Comparison of ENCODE assay signal across 9 cellular contexts in the genomic region with DNA sequence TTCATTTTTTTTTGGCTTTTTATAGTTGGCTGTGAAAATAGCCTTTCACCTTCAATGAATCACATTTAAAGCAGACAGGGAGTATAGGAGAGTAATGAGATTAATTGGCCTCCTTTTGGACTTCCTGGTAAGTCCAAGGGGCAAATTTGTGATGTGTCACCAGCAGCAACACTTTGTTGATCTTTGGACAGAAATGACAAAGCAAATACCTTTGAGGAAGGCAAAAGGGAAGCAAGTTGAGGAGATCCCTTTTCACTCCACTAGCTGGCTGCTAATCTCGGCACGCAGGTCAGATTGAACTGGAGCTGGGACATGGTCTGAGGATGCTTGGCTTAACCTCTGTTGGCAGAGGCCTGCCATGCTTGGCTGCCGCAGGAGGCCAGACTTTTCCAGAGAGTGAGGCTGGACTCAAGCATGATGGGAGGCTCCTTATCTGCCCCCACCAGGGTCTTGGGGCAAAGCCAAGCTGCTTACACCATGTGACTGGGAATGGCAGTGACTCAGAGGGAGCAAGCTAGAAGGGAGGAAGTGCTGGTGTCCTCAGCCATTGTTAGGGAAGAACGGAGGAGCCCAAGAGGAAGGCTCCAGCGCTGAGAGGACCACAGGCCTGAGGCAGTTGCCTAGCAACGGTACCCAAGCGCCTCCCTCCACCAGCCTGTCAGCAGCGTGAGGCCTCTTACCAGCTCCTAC.
DNase-seq lines count a peak whose midpoint lies in the region; ATAC-seq and TF ChIP-seq lines count a peak whose summit lies in the region.
"Had no signal": no experiment of that assay in that cellular context is flagged by ENCODE, and none has a peak within 500 bp of the region (broad histone marks: within the 10 kb centered on the region; RNA-seq: fewer than 3 reads in every experiment).

No MANE protein-coding gene starts in this region.

- H3K4me1 Mint-ChIP-seq in neural crest cell, result peaks cover 18% of the 10 kb centered on the region

- TF ChIP-seq CTCF in esophagus muscularis mucosa (IDR thresholded peaks at IDR 0.05) (no peak), neural crest cell (conservative IDR thresholded peaks at IDR 0.05) (no peak)

- no peak for TF ChIP-seq EP300 in esophagus muscularis mucosa (IDR thresholded peaks at IDR 0.05)

- intact Hi-C loops in esophagus muscularis mucosa (cut with DNase I), result loop anchor here (10.0 kb wide), 1 partner anchor 162 kb away; no protein-coding TSS in a partner anchor

- peak overlapping the region; percentile 10 for H3K27ac Mint-ChIP-seq in neural crest cell (ENCODE audit: unreplicated experiment)
- H3K27ac Mint-ChIP-seq: activated naive CD8-positive, alpha-beta T cell had no signal

- no peak overlapping the region for H3K4me3 Mint-ChIP-seq in neural crest cell
- H3K4me3 Mint-ChIP-seq: activated naive CD8-positive, alpha-beta T cell had no signal

- H3K27me3 ChIP-seq in esophagus muscularis mucosa, result no peaks in the 10 kb centered on the region

- no peak for TF ChIP-seq POLR2A in esophagus muscularis mucosa (IDR thresholded peaks at IDR 0.05; ENCODE audit: low read depth)

- H3K36me3 Mint-ChIP-seq in neural crest cell (ENCODE audit: low read depth), result no peaks in the 10 kb centered on the region
- H3K36me3 Mint-ChIP-seq: activated naive CD8-positive, alpha-beta T cell had no signal

- no peaks in the 10 kb centered on the region for H3K9me3 Mint-ChIP-seq in neural crest cell

- DNase-seq in EH (ENCODE audit: low read depth), result peak; percentile 78
- peak; percentile 21 for DNase-seq in NCI-H774 (lab: John Stamatoyannopoulos, UW)
- DNase-seq in esophagus muscularis mucosa (ENCODE audit: extremely low spot score), result peak; percentile 91
- DNase-seq in neural crest cell (ENCODE audit: low read depth, low spot score), result peak; percentile 34
- DNase-seq in NK-92 treated with Interleukin-12 subunit alpha and Interleukin-12 subunit beta, amount 100 ng/mL, for 24 hours (lab: John Stamatoyannopoulos, UW), result no peak
- DNase-seq in AML-193 (lab: John Stamatoyannopoulos, UW), result no peak

- H3K27me3 Mint-ChIP-seq in neural crest cell (ENCODE audit: low read depth), result no peaks in the 10 kb centered on the region
- H3K27me3 Mint-ChIP-seq: activated naive CD8-positive, alpha-beta T cell had no signal

- H3K4me3 ChIP-seq in esophagus muscularis mucosa, result no peak overlapping the region

- peaks cover 20 to 28% (median 25%) of the 10 kb centered on the region in 4 donors for H3K4me1 ChIP-seq in esophagus muscularis mucosa

- H3K9me3 ChIP-seq in esophagus muscularis mucosa, result peaks cover 0 to 1% (median 0%) of the 10 kb centered on the region in 4 donors

- 41% methylated on average over 6 of the region's 8 CpGs for WGBS in esophagus muscularis mucosa

- peak overlapping the region; percentile 72 to 83 (median 78) for H3K27ac ChIP-seq in esophagus muscularis mucosa (replicated peaks in 1 of 4)

- ATAC-seq in GM21825 (IDR thresholded peaks at IDR 0.05; ENCODE audit: unreplicated experiment), result no peak
- ATAC-seq in HG02970 (IDR thresholded peaks at IDR 0.05; ENCODE audit: low FRiP score, unreplicated experiment), result no peak

- H3K36me3 ChIP-seq in esophagus muscularis mucosa, result no peaks in the 10 kb centered on the region

Comparison
In these comparisons a context has a peak if more than half of its experiments do, and no peak if none do; other contexts are left out.
1. DNase-seq: peak in EH (single experiment), NCI-H774 (single experiment), esophagus muscularis mucosa (single experiment) and neural crest cell (single experiment); none in NK-92 treated with Interleukin-12 subunit alpha and Interleukin-12 subunit beta, amount 100 ng/mL, for 24 hours (single experiment) and AML-193 (0 of 2).